Comparison of ENCODE assay signal across 1 cellular context in the genomic region with DNA sequence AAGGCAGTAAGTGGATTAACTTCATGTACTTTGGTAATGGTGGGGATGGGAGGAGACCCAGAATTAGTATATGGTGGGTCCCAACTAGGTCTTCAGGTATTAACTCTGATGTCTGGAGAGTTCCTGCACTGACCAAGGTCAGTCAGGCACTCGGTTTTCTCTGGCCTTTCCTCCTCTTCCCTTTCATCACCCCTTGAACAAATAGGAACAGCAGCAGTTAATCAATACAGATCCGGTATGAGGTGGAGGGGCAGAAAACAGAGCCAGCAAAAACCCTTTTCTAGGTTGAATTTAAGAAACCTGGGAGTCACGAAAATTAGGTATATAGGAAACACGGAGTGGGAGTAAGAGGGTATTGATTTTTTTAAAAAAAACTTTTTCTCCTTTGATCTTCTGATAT.
A peak's percentile ranks its signal among the peaks of the same experiment; 100 is the strongest.
TF ChIP-seq lines count a peak whose summit lies in the region.

No MANE protein-coding gene starts in this region.

TF ChIP-seq in HepG2, 621 proteins besides CTCF, POLR2A, EP300 and RAD21 (continues in another document):
- no peak for TF ChIP-seq ZNF777 (CRISPR knock-in tag; IDR thresholded peaks at IDR 0.05)
- TF ChIP-seq, protein P1, sequence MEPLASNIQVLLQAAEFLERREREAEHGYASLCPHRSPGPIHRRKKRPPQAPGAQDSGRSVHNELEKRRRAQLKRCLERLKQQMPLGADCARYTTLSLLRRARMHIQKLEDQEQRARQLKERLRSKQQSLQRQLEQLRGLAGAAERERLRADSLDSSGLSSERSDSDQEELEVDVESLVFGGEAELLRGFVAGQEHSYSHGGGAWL (CRISPR knock-in tag; IDR thresholded peaks at IDR 0.05) = no peak
- TF ChIP-seq ZNF746 (CRISPR knock-in tag; IDR thresholded peaks at IDR 0.05) = no peak
- TF ChIP-seq, protein P2, sequence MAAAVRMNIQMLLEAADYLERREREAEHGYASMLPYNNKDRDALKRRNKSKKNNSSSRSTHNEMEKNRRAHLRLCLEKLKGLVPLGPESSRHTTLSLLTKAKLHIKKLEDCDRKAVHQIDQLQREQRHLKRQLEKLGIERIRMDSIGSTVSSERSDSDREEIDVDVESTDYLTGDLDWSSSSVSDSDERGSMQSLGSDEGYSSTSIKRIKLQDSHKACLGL (CRISPR knock-in tag; IDR thresholded peaks at IDR 0.05) = no peak
- no peak for TF ChIP-seq ZNF652 (CRISPR knock-in tag; IDR thresholded peaks at IDR 0.05; ENCODE audit: borderline replicate concordance, low read depth)
- no peak for TF ChIP-seq ZNF761 (CRISPR knock-in tag; conservative IDR thresholded peaks at IDR 0.05)
- no peak for TF ChIP-seq ZNF282 (IDR thresholded peaks at IDR 0.05; ENCODE audit: partially characterized antibody)
- TF ChIP-seq, protein P3, sequence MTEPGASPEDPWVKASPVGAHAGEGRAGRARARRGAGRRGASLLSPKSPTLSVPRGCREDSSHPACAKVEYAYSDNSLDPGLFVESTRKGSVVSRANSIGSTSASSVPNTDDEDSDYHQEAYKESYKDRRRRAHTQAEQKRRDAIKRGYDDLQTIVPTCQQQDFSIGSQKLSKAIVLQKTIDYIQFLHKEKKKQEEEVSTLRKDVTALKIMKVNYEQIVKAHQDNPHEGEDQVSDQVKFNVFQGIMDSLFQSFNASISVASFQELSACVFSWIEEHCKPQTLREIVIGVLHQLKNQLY (CRISPR knock-in tag; IDR thresholded peaks at IDR 0.05) = no peak
- TF ChIP-seq ZNF101 (CRISPR knock-in tag; IDR thresholded peaks at IDR 0.05; ENCODE audit: borderline replicate concordance, low read depth) = no peak
- peak; percentile 54; the same call in 1 of the 2 replicates for TF ChIP-seq SALL1 (CRISPR knock-in tag; IDR thresholded peaks at IDR 0.05)
- TF ChIP-seq, protein P4, sequence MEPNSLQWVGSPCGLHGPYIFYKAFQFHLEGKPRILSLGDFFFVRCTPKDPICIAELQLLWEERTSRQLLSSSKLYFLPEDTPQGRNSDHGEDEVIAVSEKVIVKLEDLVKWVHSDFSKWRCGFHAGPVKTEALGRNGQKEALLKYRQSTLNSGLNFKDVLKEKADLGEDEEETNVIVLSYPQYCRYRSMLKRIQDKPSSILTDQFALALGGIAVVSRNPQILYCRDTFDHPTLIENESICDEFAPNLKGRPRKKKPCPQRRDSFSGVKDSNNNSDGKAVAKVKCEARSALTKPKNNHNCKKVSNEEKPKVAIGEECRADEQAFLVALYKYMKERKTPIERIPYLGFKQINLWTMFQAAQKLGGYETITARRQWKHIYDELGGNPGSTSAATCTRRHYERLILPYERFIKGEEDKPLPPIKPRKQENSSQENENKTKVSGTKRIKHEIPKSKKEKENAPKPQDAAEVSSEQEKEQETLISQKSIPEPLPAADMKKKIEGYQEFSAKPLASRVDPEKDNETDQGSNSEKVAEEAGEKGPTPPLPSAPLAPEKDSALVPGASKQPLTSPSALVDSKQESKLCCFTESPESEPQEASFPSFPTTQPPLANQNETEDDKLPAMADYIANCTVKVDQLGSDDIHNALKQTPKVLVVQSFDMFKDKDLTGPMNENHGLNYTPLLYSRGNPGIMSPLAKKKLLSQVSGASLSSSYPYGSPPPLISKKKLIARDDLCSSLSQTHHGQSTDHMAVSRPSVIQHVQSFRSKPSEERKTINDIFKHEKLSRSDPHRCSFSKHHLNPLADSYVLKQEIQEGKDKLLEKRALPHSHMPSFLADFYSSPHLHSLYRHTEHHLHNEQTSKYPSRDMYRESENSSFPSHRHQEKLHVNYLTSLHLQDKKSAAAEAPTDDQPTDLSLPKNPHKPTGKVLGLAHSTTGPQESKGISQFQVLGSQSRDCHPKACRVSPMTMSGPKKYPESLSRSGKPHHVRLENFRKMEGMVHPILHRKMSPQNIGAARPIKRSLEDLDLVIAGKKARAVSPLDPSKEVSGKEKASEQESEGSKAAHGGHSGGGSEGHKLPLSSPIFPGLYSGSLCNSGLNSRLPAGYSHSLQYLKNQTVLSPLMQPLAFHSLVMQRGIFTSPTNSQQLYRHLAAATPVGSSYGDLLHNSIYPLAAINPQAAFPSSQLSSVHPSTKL (CRISPR knock-in tag; IDR thresholded peaks at IDR 0.05) = peak; percentile 80
- TF ChIP-seq, protein P5, sequence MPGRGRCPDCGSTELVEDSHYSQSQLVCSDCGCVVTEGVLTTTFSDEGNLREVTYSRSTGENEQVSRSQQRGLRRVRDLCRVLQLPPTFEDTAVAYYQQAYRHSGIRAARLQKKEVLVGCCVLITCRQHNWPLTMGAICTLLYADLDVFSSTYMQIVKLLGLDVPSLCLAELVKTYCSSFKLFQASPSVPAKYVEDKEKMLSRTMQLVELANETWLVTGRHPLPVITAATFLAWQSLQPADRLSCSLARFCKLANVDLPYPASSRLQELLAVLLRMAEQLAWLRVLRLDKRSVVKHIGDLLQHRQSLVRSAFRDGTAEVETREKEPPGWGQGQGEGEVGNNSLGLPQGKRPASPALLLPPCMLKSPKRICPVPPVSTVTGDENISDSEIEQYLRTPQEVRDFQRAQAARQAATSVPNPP (CRISPR knock-in tag; IDR thresholded peaks at IDR 0.05) = no peak
- TF ChIP-seq ZNF614 (CRISPR knock-in tag; IDR thresholded peaks at IDR 0.05; ENCODE audit: borderline replicate concordance) = no peak
- TF ChIP-seq ZBTB20 (CRISPR knock-in tag; IDR thresholded peaks at IDR 0.05; ENCODE audit: borderline replicate concordance, low read depth) = 0 out of 2 replicates have a peak, but pooled peaks have one; percentile 29
- TF ChIP-seq PPARG (CRISPR knock-in tag; conservative IDR thresholded peaks at IDR 0.05) = peak; percentile 60
- TF ChIP-seq PTBP1 (IDR thresholded peaks at IDR 0.05; ENCODE audit: low read depth, low read length, poor library complexity, severe bottlenecking) = no peak
- TF ChIP-seq, protein P6, sequence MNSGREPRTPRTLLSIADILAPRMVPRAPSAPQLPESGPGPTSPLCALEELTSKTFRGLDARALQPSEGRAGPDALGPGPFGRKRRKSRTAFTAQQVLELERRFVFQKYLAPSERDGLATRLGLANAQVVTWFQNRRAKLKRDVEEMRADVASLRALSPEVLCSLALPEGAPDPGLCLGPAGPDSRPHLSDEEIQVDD (CRISPR knock-in tag; IDR thresholded peaks at IDR 0.05; ENCODE audit: borderline replicate concordance) = no peak
- TF ChIP-seq ZNF607 (CRISPR knock-in tag; IDR thresholded peaks at IDR 0.05; ENCODE audit: borderline replicate concordance) = no peak
- peak; percentile 75 for TF ChIP-seq GATAD2A (CRISPR knock-in tag; IDR thresholded peaks at IDR 0.05)
- no peak for TF ChIP-seq GABPB1 (CRISPR knock-in tag; IDR thresholded peaks at IDR 0.05)
- no peak for TF ChIP-seq ZNF7 (CRISPR knock-in tag; IDR thresholded peaks at IDR 0.05)
- no peak for TF ChIP-seq ZSCAN22 (CRISPR knock-in tag; IDR thresholded peaks at IDR 0.05)
- TF ChIP-seq JUNB (CRISPR knock-in tag; IDR thresholded peaks at IDR 0.05; ENCODE audit: borderline replicate concordance) = no peak
- no peak for TF ChIP-seq ZNF335 (CRISPR knock-in tag; IDR thresholded peaks at IDR 0.05)
- TF ChIP-seq ZNF766 (CRISPR knock-in tag; IDR thresholded peaks at IDR 0.05; ENCODE audit: borderline replicate concordance) = no peak
- TF ChIP-seq PITX1 (CRISPR knock-in tag; IDR thresholded peaks at IDR 0.05) = peak; percentile 64; the same call in 1 of the 2 replicates
- TF ChIP-seq, protein P7, sequence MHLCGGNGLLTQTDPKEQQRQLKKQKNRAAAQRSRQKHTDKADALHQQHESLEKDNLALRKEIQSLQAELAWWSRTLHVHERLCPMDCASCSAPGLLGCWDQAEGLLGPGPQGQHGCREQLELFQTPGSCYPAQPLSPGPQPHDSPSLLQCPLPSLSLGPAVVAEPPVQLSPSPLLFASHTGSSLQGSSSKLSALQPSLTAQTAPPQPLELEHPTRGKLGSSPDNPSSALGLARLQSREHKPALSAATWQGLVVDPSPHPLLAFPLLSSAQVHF (CRISPR knock-in tag; IDR thresholded peaks at IDR 0.05) = no peak
- no peak for TF ChIP-seq ZKSCAN8 (CRISPR knock-in tag; IDR thresholded peaks at IDR 0.05; ENCODE audit: borderline replicate concordance)
- TF ChIP-seq SCMH1 (CRISPR knock-in tag; IDR thresholded peaks at IDR 0.05; ENCODE audit: borderline replicate concordance) = no peak
- no peak for TF ChIP-seq ATM (IDR thresholded peaks at IDR 0.05; ENCODE audit: borderline replicate concordance)
- no peak for TF ChIP-seq NFE2L2 (IDR thresholded peaks at IDR 0.05; ENCODE audit: low read length)
- TF ChIP-seq, protein P8, sequence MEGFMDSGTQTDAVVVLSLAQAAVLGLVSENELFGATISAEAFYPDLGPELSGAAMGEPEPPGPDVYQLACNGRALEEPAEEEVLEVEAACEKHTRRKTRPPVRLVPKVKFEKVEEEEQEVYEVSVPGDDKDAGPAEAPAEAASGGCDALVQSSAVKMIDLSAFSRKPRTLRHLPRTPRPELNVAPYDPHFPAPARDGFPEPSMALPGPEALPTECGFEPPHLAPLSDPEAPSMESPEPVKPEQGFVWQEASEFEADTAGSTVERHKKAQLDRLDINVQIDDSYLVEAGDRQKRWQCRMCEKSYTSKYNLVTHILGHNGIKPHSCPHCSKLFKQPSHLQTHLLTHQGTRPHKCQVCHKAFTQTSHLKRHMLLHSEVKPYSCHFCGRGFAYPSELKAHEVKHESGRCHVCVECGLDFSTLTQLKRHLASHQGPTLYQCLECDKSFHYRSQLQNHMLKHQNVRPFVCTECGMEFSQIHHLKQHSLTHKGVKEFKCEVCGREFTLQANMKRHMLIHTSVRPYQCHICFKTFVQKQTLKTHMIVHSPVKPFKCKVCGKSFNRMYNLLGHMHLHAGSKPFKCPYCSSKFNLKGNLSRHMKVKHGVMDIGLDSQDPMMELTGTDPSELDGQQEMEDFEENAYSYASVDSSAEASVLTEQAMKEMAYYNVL (CRISPR knock-in tag; IDR thresholded peaks at IDR 0.05; ENCODE audit: borderline replicate concordance) = peak; percentile 67; the same call in 1 of the 2 replicates
- peak; percentile 69 for TF ChIP-seq RARA (CRISPR knock-in tag; IDR thresholded peaks at IDR 0.05)
- TF ChIP-seq, protein P9, sequence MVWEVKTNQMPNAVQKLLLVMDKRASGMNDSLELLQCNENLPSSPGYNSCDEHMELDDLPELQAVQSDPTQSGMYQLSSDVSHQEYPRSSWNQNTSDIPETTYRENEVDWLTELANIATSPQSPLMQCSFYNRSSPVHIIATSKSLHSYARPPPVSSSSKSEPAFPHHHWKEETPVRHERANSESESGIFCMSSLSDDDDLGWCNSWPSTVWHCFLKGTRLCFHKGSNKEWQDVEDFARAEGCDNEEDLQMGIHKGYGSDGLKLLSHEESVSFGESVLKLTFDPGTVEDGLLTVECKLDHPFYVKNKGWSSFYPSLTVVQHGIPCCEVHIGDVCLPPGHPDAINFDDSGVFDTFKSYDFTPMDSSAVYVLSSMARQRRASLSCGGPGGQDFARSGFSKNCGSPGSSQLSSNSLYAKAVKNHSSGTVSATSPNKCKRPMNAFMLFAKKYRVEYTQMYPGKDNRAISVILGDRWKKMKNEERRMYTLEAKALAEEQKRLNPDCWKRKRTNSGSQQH (CRISPR knock-in tag; IDR thresholded peaks at IDR 0.05; ENCODE audit: low read depth) = no peak
- no peak for TF ChIP-seq ISL2 (CRISPR knock-in tag; IDR thresholded peaks at IDR 0.05)
- no peak for TF ChIP-seq MAFF (IDR thresholded peaks at IDR 0.05; ENCODE audit: low read depth, low read length)
- TF ChIP-seq TAF1 (CRISPR knock-in tag; IDR thresholded peaks at IDR 0.05) = no peak
- TF ChIP-seq, protein P10, sequence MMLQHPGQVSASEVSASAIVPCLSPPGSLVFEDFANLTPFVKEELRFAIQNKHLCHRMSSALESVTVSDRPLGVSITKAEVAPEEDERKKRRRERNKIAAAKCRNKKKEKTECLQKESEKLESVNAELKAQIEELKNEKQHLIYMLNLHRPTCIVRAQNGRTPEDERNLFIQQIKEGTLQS (CRISPR knock-in tag; IDR thresholded peaks at IDR 0.05) = no peak
- no peak for TF ChIP-seq MAFK (conservative IDR thresholded peaks at IDR 0.05 in 1 of 2, IDR thresholded peaks at IDR 0.05 in 1 of 2; ENCODE audit: low read length in 2 of 2)
- TF ChIP-seq ZNF547 (CRISPR knock-in tag; IDR thresholded peaks at IDR 0.05) = no peak
- TF ChIP-seq ELF3 (CRISPR knock-in tag; IDR thresholded peaks at IDR 0.05) = peak; percentile 63
- peak; percentile 76 for TF ChIP-seq MIXL1 (CRISPR knock-in tag; IDR thresholded peaks at IDR 0.05)
- TF ChIP-seq, protein P11, sequence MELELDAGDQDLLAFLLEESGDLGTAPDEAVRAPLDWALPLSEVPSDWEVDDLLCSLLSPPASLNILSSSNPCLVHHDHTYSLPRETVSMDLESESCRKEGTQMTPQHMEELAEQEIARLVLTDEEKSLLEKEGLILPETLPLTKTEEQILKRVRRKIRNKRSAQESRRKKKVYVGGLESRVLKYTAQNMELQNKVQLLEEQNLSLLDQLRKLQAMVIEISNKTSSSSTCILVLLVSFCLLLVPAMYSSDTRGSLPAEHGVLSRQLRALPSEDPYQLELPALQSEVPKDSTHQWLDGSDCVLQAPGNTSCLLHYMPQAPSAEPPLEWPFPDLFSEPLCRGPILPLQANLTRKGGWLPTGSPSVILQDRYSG (CRISPR knock-in tag; IDR thresholded peaks at IDR 0.05) = no peak
- 0 out of 2 replicates have a peak, but pooled peaks have one; percentile 12 for TF ChIP-seq SAP130 (CRISPR knock-in tag; IDR thresholded peaks at IDR 0.05; ENCODE audit: low read depth)
- TF ChIP-seq ONECUT2 (CRISPR knock-in tag; IDR thresholded peaks at IDR 0.05) = peak; percentile 90
- TF ChIP-seq ZNF615 (CRISPR knock-in tag; IDR thresholded peaks at IDR 0.05; ENCODE audit: borderline replicate concordance) = no peak
- TF ChIP-seq RBFOX2 (IDR thresholded peaks at IDR 0.05; ENCODE audit: low read depth, low read length) = no peak
- TF ChIP-seq SRSF9 (IDR thresholded peaks at IDR 0.05; ENCODE audit: borderline replicate concordance, insufficient read depth, low read depth, low read length, poor library complexity, severe bottlenecking) = no peak
- TF ChIP-seq ZFX (CRISPR knock-in tag; IDR thresholded peaks at IDR 0.05; ENCODE audit: low read depth) = no peak
- no peak for TF ChIP-seq CBX5 (CRISPR knock-in tag; IDR thresholded peaks at IDR 0.05; ENCODE audit: borderline replicate concordance)
- peak; percentile 40; the same call in 1 of the 2 replicates for TF ChIP-seq PHF21A (CRISPR knock-in tag; IDR thresholded peaks at IDR 0.05)
- peak; percentile 33; the same call in 1 of the 2 replicates for TF ChIP-seq KAT8 (CRISPR knock-in tag; IDR thresholded peaks at IDR 0.05)
- TF ChIP-seq, protein P12, sequence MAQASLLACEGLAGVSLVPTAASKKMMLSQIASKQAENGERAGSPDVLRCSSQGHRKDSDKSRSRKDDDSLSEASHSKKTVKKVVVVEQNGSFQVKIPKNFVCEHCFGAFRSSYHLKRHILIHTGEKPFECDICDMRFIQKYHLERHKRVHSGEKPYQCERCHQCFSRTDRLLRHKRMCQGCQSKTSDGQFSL (CRISPR knock-in tag; IDR thresholded peaks at IDR 0.05) = no peak
- TF ChIP-seq ZNF598 (CRISPR knock-in tag; IDR thresholded peaks at IDR 0.05; ENCODE audit: borderline replicate concordance) = no peak
- peak; percentile 45; the same call in 1 of the 2 replicates for TF ChIP-seq NCOA2 (CRISPR knock-in tag; IDR thresholded peaks at IDR 0.05)
- no peak for TF ChIP-seq XBP1 (CRISPR knock-in tag; IDR thresholded peaks at IDR 0.05)
- TF ChIP-seq ZNF670 (CRISPR knock-in tag; IDR thresholded peaks at IDR 0.05; ENCODE audit: borderline replicate concordance) = no peak
- TF ChIP-seq FOXO1 (CRISPR knock-in tag; IDR thresholded peaks at IDR 0.05) = no peak
